Comparison of ENCODE assay signal across 8 cellular contexts in genomic region chr17:28317965-28318758, GRCh38. TPM values are rescaled to one million over a fixed set of nuclear protein-coding genes. Genes with fewer than 3 reads are reported as not detected.
DNase-seq lines count a peak whose midpoint lies in the region; ATAC-seq and TF ChIP-seq lines count a peak whose summit lies in the region.

No MANE protein-coding gene starts in this region.

- H3K36me3 ChIP-seq in right lobe of liver (no peaks in the 10 kb centered on the region), urinary bladder (ENCODE audit: insufficient read depth) (no peaks in the 10 kb centered on the region)

- H3K4me3 ChIP-seq in AG09309 (ENCODE audit: control insufficient read depth, low read depth, low read length) (peak overlapping the region; percentile 64), right lobe of liver (peak overlapping the region; percentile 67 to 77 (median 75)), urinary bladder (ENCODE audit: low read depth, low read length) (peak overlapping the region; percentile 38)

- intact Hi-C loops in right lobe of liver (cut with DNase I), result no loop called here

- H3K9me3 ChIP-seq in right lobe of liver, result no peaks in the 10 kb centered on the region

- no peaks in the 10 kb centered on the region for H3K27me3 ChIP-seq in right lobe of liver

- peaks cover 0 to 34% (median 0%) of the 10 kb centered on the region in 4 donors for H3K4me1 ChIP-seq in right lobe of liver
- no peaks in the 10 kb centered on the region for H3K4me1 ChIP-seq in urinary bladder (ENCODE audit: insufficient read depth)

- H3K27ac ChIP-seq in right lobe of liver, result peak overlapping the region in 1 of 3 donors; percentile 31
- H3K27ac ChIP-seq in urinary bladder (ENCODE audit: low read depth), result no peak overlapping the region

- DNase-seq in AG09309 (ENCODE audit: low read depth) (no peak), HuH-7.5 (ENCODE audit: low spot score) (peak; percentile 32), astrocyte of the hippocampus (ENCODE audit: low read depth, low spot score) (peak; percentile 23), right lobe of liver (no peak), NCI-H2029 treated with DMSO at 0.1 percent for 48 hours (lab: John Stamatoyannopoulos, UW) (no peak)

- no peak for TF ChIP-seq POLR2A in right lobe of liver (IDR thresholded peaks at IDR 0.05)

- TF ChIP-seq CTCF in AG09309 (IDR thresholded peaks at IDR 0.05; ENCODE audit: control insufficient read depth, insufficient read depth, low read depth, low read length, missing control alignments), result no peak
- no peak for TF ChIP-seq CTCF in right lobe of liver (IDR thresholded peaks at IDR 0.05)

- ATAC-seq in GM18868 (IDR thresholded peaks at IDR 0.05; ENCODE audit: unreplicated experiment) (peak; percentile 2), right lobe of liver (peak in 1 of 4 donors; percentile 0), GM21717 (IDR thresholded peaks at IDR 0.05; ENCODE audit: unreplicated experiment) (no peak)

- WGBS in right lobe of liver (ENCODE audit: insufficient coverage, low coverage, low lambda C conversion rate, missing lambda C conversion rate), result 13% methylated on average over 34 of the region's 40 CpGs
- WGBS in urinary bladder, result 11% methylated on average over 40 of the region's 40 CpGs

RNA-seq across cellular contexts. Expression of gene TMEM97, which starts 0.8 kb away (rescaled TPM):
- total RNA-seq in right lobe of liver, result 10 to 100 TPM; 20.0 to 84.0 (median 44.2) TPM
- total RNA-seq in urinary bladder, result 62.7 TPM
- polyA plus RNA-seq in urinary bladder, result 16.8 TPM

RNA-seq across cellular contexts. Expression of gene IFT20, which starts 17.1 kb away (rescaled TPM):
- total RNA-seq in right lobe of liver, result 10 to 100 TPM; 20.6 to 29.6 (median 26.1) TPM
- total RNA-seq in urinary bladder, result 57.4 TPM
- polyA plus RNA-seq in urinary bladder, result 45.4 TPM

RNA-seq across cellular contexts. Expression of gene TNFAIP1, which starts 17.4 kb away (rescaled TPM):
- total RNA-seq in right lobe of liver, result 10 to 100 TPM; 32.3 to 87.6 (median 38.2) TPM
- 20.4 TPM for total RNA-seq in urinary bladder
- polyA plus RNA-seq in urinary bladder, result 27.2 TPM

RNA-seq across cellular contexts. Expression of gene POLDIP2, which starts 39.2 kb away (rescaled TPM):
- total RNA-seq in right lobe of liver (100 to 1,000 TPM in 5 of 6 experiments, 10 to 100 TPM in 1; 92.5 to 156 (median 130) TPM), urinary bladder (35.1 TPM)
- 79.6 TPM for polyA plus RNA-seq in urinary bladder

RNA-seq across cellular contexts. Expression of gene SEBOX, which starts 46.8 kb away (rescaled TPM):
- total RNA-seq in right lobe of liver, result not detected
- total RNA-seq in urinary bladder, result not detected
- not detected for polyA plus RNA-seq in urinary bladder

Comparison
In these comparisons a context has a peak if more than half of its experiments do, and no peak if none do; other contexts are left out.
1. DNase-seq: peak in HuH-7.5 (single experiment) and astrocyte of the hippocampus (single experiment); none in AG09309 (single experiment), right lobe of liver (0 of 3) and NCI-H2029 treated with DMSO at 0.1 percent for 48 hours (single experiment).
2. Peak in every context shown above with its lines, with median percentiles within 50 percentile points of each other: H3K4me3 ChIP-seq.